Comparison of ENCODE assay signal across 22 cellular contexts in the genomic region with DNA sequence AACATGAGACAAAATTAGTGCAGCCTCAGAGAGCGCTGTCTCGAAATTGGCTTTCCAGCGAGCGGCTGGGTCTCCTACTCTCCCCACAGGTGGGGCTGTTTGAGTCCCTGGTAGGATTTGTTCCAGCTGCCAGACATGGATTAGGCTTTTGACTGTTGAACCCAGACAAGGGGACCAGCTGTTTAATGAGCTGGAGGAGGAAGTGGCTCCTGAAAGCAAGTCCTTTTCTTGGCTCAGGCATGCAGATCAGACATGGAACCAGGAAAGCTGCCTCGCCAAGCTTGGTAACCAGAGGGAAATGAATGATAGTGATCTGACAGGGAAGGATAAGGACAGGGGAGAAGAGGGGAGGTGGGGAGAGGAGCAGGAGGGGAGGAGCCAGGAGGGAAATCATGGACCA.
DNase-seq lines count a peak whose midpoint lies in the region; ATAC-seq and TF ChIP-seq lines count a peak whose summit lies in the region.
"Had no signal": no experiment of that assay in that cellular context is flagged by ENCODE, and none has a peak within 500 bp of the region (broad histone marks: within the 10 kb centered on the region; RNA-seq: fewer than 3 reads in every experiment).

No MANE protein-coding gene starts in this region.

- no peaks in the 10 kb centered on the region for H3K9me3 ChIP-seq in WERI-Rb-1 (ENCODE audit: severe bottlenecking)
- H3K9me3 ChIP-seq: body of pancreas had no signal

- H3K36me3 Mint-ChIP-seq in activated CD4-positive, alpha-beta T cell treated with anti-CD3 and anti-CD28 coated beads, Interleukin-2, amount 10 ng/mL, durations not matched to agents 7 days and 5 days (ENCODE audit: low read depth): no peaks in the 10 kb centered on the region
- H3K36me3 Mint-ChIP-seq in activated T-cell treated with anti-CD3 and anti-CD28 coated beads, Interleukin-2, amount 50 U/mL, for 72 hours (ENCODE audit: insufficient read depth in 2 of 2): no peaks in the 10 kb centered on the region

- H3K27me3 ChIP-seq in WERI-Rb-1 (ENCODE audit: insufficient read depth, low read depth, severe bottlenecking): no peaks in the 10 kb centered on the region
- H3K27me3 ChIP-seq: body of pancreas had no signal

- CTCF ChIA-PET in activated CD4-positive, alpha-beta T cell treated with anti-CD3 and anti-CD28 coated beads, Interleukin-2, amount 10 ng/mL, durations not matched to agents 7 days and 5 days (lab: Charles Lee): interaction anchor here (1.6 kb wide), 1 partner anchor 44 kb away, joined by 3 read pairs; no protein-coding TSS in a partner anchor

- ATAC-seq in activated T-cell treated with anti-CD3 and anti-CD28 coated beads, Interleukin-2, amount 50 U/mL, for 72 hours (replicated peaks in 1 of 2): no peak
- ATAC-seq: activated naive CD8-positive, alpha-beta T cell treated with anti-CD3 and anti-CD28 coated beads, Interleukin-2, amount 50 U/mL, for 24 hours; body of pancreas; effector memory CD8-positive, alpha-beta T cell; stimulated activated naive CD8-positive, alpha-beta T cell treated with anti-CD3 and anti-CD28 coated beads, Interleukin-15, Interleukin-2, amounts not matched to agents 100 U/mL and 50 U/mL, for 24 hours had no signal

- H3K4me3 Mint-ChIP-seq in activated CD4-positive, alpha-beta T cell treated with anti-CD3 and anti-CD28 coated beads, Interleukin-2, amount 10 ng/mL, durations not matched to agents 7 days and 5 days: no peak overlapping the region
- no peak overlapping the region for H3K4me3 Mint-ChIP-seq in activated T-cell treated with anti-CD3 and anti-CD28 coated beads, Interleukin-2, amount 50 U/mL, for 72 hours
- H3K4me3 Mint-ChIP-seq: activated naive CD8-positive, alpha-beta T cell treated with anti-CD3 and anti-CD28 coated beads, Interleukin-2, amount 50 U/mL, for 24 hours; effector memory CD8-positive, alpha-beta T cell had no signal

- H3K27me3 Mint-ChIP-seq in activated CD4-positive, alpha-beta T cell treated with anti-CD3 and anti-CD28 coated beads, Interleukin-2, amount 10 ng/mL, durations not matched to agents 7 days and 5 days: peaks cover 33% of the 10 kb centered on the region
- peaks cover 20% of the 10 kb centered on the region for H3K27me3 Mint-ChIP-seq in activated T-cell treated with anti-CD3 and anti-CD28 coated beads, Interleukin-2, amount 50 U/mL, for 72 hours (ENCODE audit: low read depth)

- no peaks in the 10 kb centered on the region for H3K9me3 Mint-ChIP-seq in activated CD4-positive, alpha-beta T cell treated with anti-CD3 and anti-CD28 coated beads, Interleukin-2, amount 10 ng/mL, durations not matched to agents 7 days and 5 days
- H3K9me3 Mint-ChIP-seq in activated T-cell treated with anti-CD3 and anti-CD28 coated beads, Interleukin-2, amount 50 U/mL, for 72 hours: no peaks in the 10 kb centered on the region
- H3K9me3 Mint-ChIP-seq: activated naive CD8-positive, alpha-beta T cell treated with anti-CD3 and anti-CD28 coated beads, Interleukin-2, amount 50 U/mL, for 24 hours; effector memory CD8-positive, alpha-beta T cell; neural crest cell had no signal

- peak overlapping the region; percentile 21 for H3K4me3 ChIP-seq in WERI-Rb-1 (ENCODE audit: low read depth, low read length)
- H3K4me3 ChIP-seq: body of pancreas had no signal

- peaks cover 8% of the 10 kb centered on the region for H3K4me1 Mint-ChIP-seq in activated CD4-positive, alpha-beta T cell treated with anti-CD3 and anti-CD28 coated beads, Interleukin-2, amount 10 ng/mL, durations not matched to agents 7 days and 5 days
- H3K4me1 Mint-ChIP-seq in activated T-cell treated with anti-CD3 and anti-CD28 coated beads, Interleukin-2, amount 50 U/mL, for 72 hours (ENCODE audit: low read depth): no peaks in the 10 kb centered on the region
- H3K4me1 Mint-ChIP-seq: activated naive CD8-positive, alpha-beta T cell treated with anti-CD3 and anti-CD28 coated beads, Interleukin-2, amount 50 U/mL, for 24 hours had no signal

- POLR2A ChIA-PET in activated CD4-positive, alpha-beta T cell treated with anti-CD3 and anti-CD28 coated beads, Interleukin-2, amount 10 ng/mL, durations not matched to agents 7 days and 5 days (lab: Charles Lee): no interaction called here

- no peaks in the 10 kb centered on the region for H3K36me3 ChIP-seq in WERI-Rb-1

- peak; percentile 42 for DNase-seq in DMS153 (lab: John Stamatoyannopoulos, UW)
- DNase-seq in DMS153 treated with DMSO at 0.1 percent for 48 hours (lab: John Stamatoyannopoulos, UW; ENCODE audit: unreplicated experiment): no peak
- peak; percentile 85 for DNase-seq in NCI-H1694 treated with DMSO at 0.1 percent for 48 hours (lab: John Stamatoyannopoulos, UW)
- DNase-seq in WERI-Rb-1: peak; percentile 90
- DNase-seq in retina: peak; percentile 59
- DNase-seq in activated CD4-positive, alpha-beta T cell treated with anti-CD3 and anti-CD28 coated beads, Interleukin-2, amount 10 ng/mL, durations not matched to agents 7 days and 5 days: no peak
- DNase-seq in activated T-cell treated with anti-CD3 and anti-CD28 coated beads, Interleukin-2, amount 50 U/mL, for 72 hours: no peak
- no peak for DNase-seq in DMS53 treated with DMSO at 0.1 percent for 48 hours (lab: John Stamatoyannopoulos, UW; ENCODE audit: unreplicated experiment)
- DNase-seq: activated CD8-positive, alpha-beta memory T cell treated with anti-CD3 and anti-CD28 coated beads, Interleukin-2, amount 50 U/mL, for 48 hours; activated effector memory CD4-positive, alpha-beta T cell treated with Interleukin-2 at 50 U/mL for 16 hours; activated naive CD8-positive, alpha-beta T cell treated with anti-CD3 and anti-CD28 coated beads, Interleukin-2, amount 50 U/mL, for 24 hours; body of pancreas; COR-L47; effector memory CD8-positive, alpha-beta T cell; NCI-H526; SHP77 treated with DMSO at 0.1 percent for 48 hours; stimulated activated CD4-positive, alpha-beta T cell treated with anti-CD3 and anti-CD28 coated beads, Interleukin-4, amount 100 ng/mL, for 1 hour; stimulated activated naive CD8-positive, alpha-beta T cell treated with anti-CD3 and anti-CD28 coated beads, Interleukin-15, Interleukin-2, amounts not matched to agents 100 U/mL and 50 U/mL, for 24 hours; trophoblast cell had no signal

- peak; percentile 37; the same call in 1 of the 2 replicates for TF ChIP-seq CTCF in WERI-Rb-1 (IDR thresholded peaks at IDR 0.05; ENCODE audit: low read depth, low read length)

- H3K27ac Mint-ChIP-seq in activated CD4-positive, alpha-beta T cell treated with anti-CD3 and anti-CD28 coated beads, Interleukin-2, amount 10 ng/mL, durations not matched to agents 7 days and 5 days: no peak overlapping the region
- H3K27ac Mint-ChIP-seq in activated T-cell treated with anti-CD3 and anti-CD28 coated beads, Interleukin-2, amount 50 U/mL, for 72 hours: no peak overlapping the region
- H3K27ac Mint-ChIP-seq: activated naive CD8-positive, alpha-beta T cell treated with anti-CD3 and anti-CD28 coated beads, Interleukin-2, amount 50 U/mL, for 24 hours; effector memory CD8-positive, alpha-beta T cell; progenitor cell of endocrine pancreas had no signal

- H3K27ac ChIP-seq in WERI-Rb-1: peak overlapping the region; percentile 98
- H3K27ac ChIP-seq: 22Rv1, body of pancreas had no signal

Comparison
In these comparisons a context has a peak if more than half of its experiments do, and no peak if none do; other contexts are left out.
1. DNase-seq: peak in DMS153 (single experiment), NCI-H1694 treated with DMSO at 0.1 percent for 48 hours (single experiment), WERI-Rb-1 (single experiment) and retina (single experiment); none in DMS153 treated with DMSO at 0.1 percent for 48 hours (single experiment), activated CD4-positive, alpha-beta T cell treated with anti-CD3 and anti-CD28 coated beads, Interleukin-2, amount 10 ng/mL, durations not matched to agents 7 days and 5 days (single experiment), activated T-cell treated with anti-CD3 and anti-CD28 coated beads, Interleukin-2, amount 50 U/mL, for 72 hours (0 of 2) and DMS53 treated with DMSO at 0.1 percent for 48 hours (single experiment).